In genomic region chr3:43256714-43257461, GRCh38 we compare ENCODE assay signal across 15 cellular contexts. TPM values are rescaled to one million over a fixed set of nuclear protein-coding genes. Genes with fewer than 3 reads are reported as not detected.
DNase-seq lines count a peak whose midpoint lies in the region; ATAC-seq and TF ChIP-seq lines count a peak whose summit lies in the region.
"Had no signal": no experiment of that assay in that cellular context is flagged by ENCODE, and none has a peak within 500 bp of the region (broad histone marks: within the 10 kb centered on the region; RNA-seq: fewer than 3 reads in every experiment).

No MANE protein-coding gene starts in this region.

- H4K20me1 ChIP-seq in BLaER1 (no peaks in the 10 kb centered on the region), GM23248 (ENCODE audit: insufficient read depth) (no peaks in the 10 kb centered on the region)

- no peak overlapping the region for H3K27ac ChIP-seq in BLaER1
- no peak overlapping the region for H3K27ac ChIP-seq in GM23248

- peaks cover 38% of the 10 kb centered on the region for H3K4me1 ChIP-seq in BLaER1
- H3K4me1 ChIP-seq in GM23248 (ENCODE audit: insufficient read depth), result no peaks in the 10 kb centered on the region

- H3K9me2 ChIP-seq in GM23248 (ENCODE audit: insufficient read depth), result no peaks in the 10 kb centered on the region

- ATAC-seq in GM19397 (IDR thresholded peaks at IDR 0.05; ENCODE audit: unreplicated experiment), result no peak
- no peak for ATAC-seq in GM18505 (IDR thresholded peaks at IDR 0.05; ENCODE audit: unreplicated experiment)
- ATAC-seq: activated CD4-positive, CD25-positive, alpha-beta regulatory T cell treated with anti-CD3 and anti-CD28 coated beads, Interleukin-2, amount 50 U/mL, for 24 hours had no signal

- H3K4me2 ChIP-seq in BLaER1, result peak overlapping the region; percentile 48
- H3K4me2 ChIP-seq in GM23248 (ENCODE audit: unreplicated experiment), result no peak overlapping the region

- H3K4me3 ChIP-seq in BLaER1, result no peak overlapping the region
- H3K4me3 ChIP-seq in GM23248, result no peak overlapping the region

- H3K9ac ChIP-seq in BLaER1 (no peak overlapping the region), GM23248 (no peak overlapping the region)

- no peaks in the 10 kb centered on the region for H3F3A ChIP-seq in GM23248 (ENCODE audit: insufficient read depth)

- no peak for TF ChIP-seq POLR2A in GM18505 (IDR thresholded peaks at IDR 0.05; ENCODE audit: borderline replicate concordance, extremely low read depth, insufficient read depth, insufficient read length)

- H3K36me3 ChIP-seq in BLaER1 (no peaks in the 10 kb centered on the region), GM23248 (ENCODE audit: low read depth) (no peaks in the 10 kb centered on the region)

- DNase-seq in GM23248 (peak; percentile 17), SIG-M5 treated with dmso at 0.1 percent for 504 hours (lab: John Stamatoyannopoulos, UW; ENCODE audit: unreplicated experiment) (peak; percentile 84), iris pigment epithelial cell (ENCODE audit: low read depth) (peak; percentile 12), retina (no peak), 8988T (no peak)
- DNase-seq: activated effector memory CD4-positive, alpha-beta T cell treated with Interleukin-2 at 50 U/mL for 16 hours; effector CD8-positive, alpha-beta T cell; GOT3; hippocampal formation; NCI-H1436; occipital lobe had no signal

- no peaks in the 10 kb centered on the region for H3K27me3 ChIP-seq in BLaER1
- peaks cover 6% of the 10 kb centered on the region; the same call in 1 of the 2 replicates for H3K27me3 ChIP-seq in GM23248 (replicated peaks; ENCODE audit: insufficient read depth)

- in situ Hi-C loops in GM23248 (cut with MboI), result no loop called here

- H3K79me2 ChIP-seq in GM23248 (ENCODE audit: insufficient read depth), result no peaks in the 10 kb centered on the region

- 60% methylated on average over 1 of the region's 1 CpG for WGBS in GM23248 (ENCODE audit: low coverage in 1 of 2, low lambda C conversion rate in 2 of 2, missing lambda C conversion rate in 2 of 2), 2 experiments

- H2AFZ ChIP-seq in GM23248, result no peak overlapping the region

- H3K9me3 ChIP-seq in BLaER1 (peaks cover 10% of the 10 kb centered on the region; the same call in 1 of the 2 replicates), GM23248 (ENCODE audit: low read depth) (no peaks in the 10 kb centered on the region)

RNA-seq across cellular contexts. Expression of gene SNRK, which starts 29.5 kb away (rescaled TPM):
- 11.6 and 15.0 TPM in 2 replicates for total RNA-seq in GM23248 (2014; rRNA removed; shearing (Covaris generic))
- polyA plus RNA-seq in GM23248 (2016; fragmentation: Nextera tagmentation; extraction: Ambion mirVana), result 5.0 and 6.4 TPM in 2 replicates

Comparison
In these comparisons a context has a peak if more than half of its experiments do, and no peak if none do; other contexts are left out.
1. DNase-seq: peak in GM23248 (single experiment), SIG-M5 treated with dmso at 0.1 percent for 504 hours (single experiment) and iris pigment epithelial cell (single experiment); none in retina (single experiment) and 8988T (single experiment).